Comparison of ENCODE assay signal across 18 cellular contexts in the genomic region with DNA sequence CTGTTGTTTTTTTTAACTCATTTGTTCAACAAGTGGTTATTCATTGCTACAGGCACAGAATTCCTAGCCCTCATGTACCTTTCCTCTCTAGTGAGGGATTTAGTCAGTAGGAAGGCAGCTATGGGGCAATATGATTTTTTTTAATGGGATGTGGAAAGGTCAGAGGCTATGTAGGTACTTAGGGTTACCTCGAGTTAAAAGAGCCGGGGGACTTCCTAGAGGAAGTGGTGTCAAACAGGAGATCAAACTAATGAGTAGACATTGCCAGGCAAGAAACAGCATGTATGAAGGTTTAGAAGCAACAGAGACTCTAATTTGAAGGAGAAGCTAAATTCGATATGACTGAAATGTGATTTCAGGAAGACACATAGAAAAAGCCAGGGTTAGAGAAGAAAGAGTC.
"Had no signal": no experiment of that assay in that cellular context is flagged by ENCODE, and none has a peak within 500 bp of the region (broad histone marks: within the 10 kb centered on the region; RNA-seq: fewer than 3 reads in every experiment).

No MANE protein-coding gene starts in this region.

- H3K27me3 ChIP-seq: gastroesophageal sphincter, heart right ventricle, SJSA1 had no signal

- H3K36me3 ChIP-seq: gastroesophageal sphincter, heart right ventricle had no signal

- H3K27ac Mint-ChIP-seq: activated naive CD8-positive, alpha-beta T cell; effector memory CD8-positive, alpha-beta T cell; mesothelial cell of epicardium; progenitor cell of endocrine pancreas had no signal

- ATAC-seq: activated CD4-positive, CD25-positive, alpha-beta regulatory T cell treated with anti-CD3 and anti-CD28 coated beads, Interleukin-2, amount 50 U/mL, for 24 hours; effector memory CD8-positive, alpha-beta T cell; gastroesophageal sphincter; heart right ventricle; right cardiac atrium; stimulated activated naive CD8-positive, alpha-beta T cell treated with anti-CD3 and anti-CD28 coated beads, Interleukin-15, Interleukin-2, amounts not matched to agents 100 U/mL and 50 U/mL, for 24 hours had no signal

- DNase-seq: anterior cingulate cortex; dermis blood vessel endothelial cell; effector memory CD8-positive, alpha-beta T cell; erythroblast; heart right ventricle; right cardiac atrium; small intestine; stimulated activated CD4-positive, alpha-beta T cell treated with anti-CD3 and anti-CD28 coated beads, Interleukin-4, amount 100 ng/mL, for 24 hours; stimulated activated naive CD8-positive, alpha-beta T cell treated with anti-CD3 and anti-CD28 coated beads, Interleukin-15, Interleukin-2, amounts not matched to agents 100 U/mL and 50 U/mL, for 24 hours; T-helper 9 cell had no signal

- H3K4me3 ChIP-seq: gastroesophageal sphincter, heart right ventricle, lung, SJSA1 had no signal

- H3K27ac ChIP-seq: gastroesophageal sphincter, heart right ventricle, SJSA1 had no signal

- H3K36me3 Mint-ChIP-seq: mesothelial cell of epicardium had no signal

- H3K9me3 Mint-ChIP-seq: effector memory CD8-positive, alpha-beta T cell; mesothelial cell of epicardium had no signal

- H3K9me3 ChIP-seq: gastroesophageal sphincter, heart right ventricle, SJSA1 had no signal

- FAIRE-seq: islet of Langerhans, small intestine had no signal

- H3K27me3 Mint-ChIP-seq: effector memory CD8-positive, alpha-beta T cell; progenitor cell of endocrine pancreas had no signal

- H3K4me3 Mint-ChIP-seq: activated naive CD8-positive, alpha-beta T cell; mesothelial cell of epicardium had no signal
